ENCODE assay signal across 9 cellular contexts in the genomic region with DNA sequence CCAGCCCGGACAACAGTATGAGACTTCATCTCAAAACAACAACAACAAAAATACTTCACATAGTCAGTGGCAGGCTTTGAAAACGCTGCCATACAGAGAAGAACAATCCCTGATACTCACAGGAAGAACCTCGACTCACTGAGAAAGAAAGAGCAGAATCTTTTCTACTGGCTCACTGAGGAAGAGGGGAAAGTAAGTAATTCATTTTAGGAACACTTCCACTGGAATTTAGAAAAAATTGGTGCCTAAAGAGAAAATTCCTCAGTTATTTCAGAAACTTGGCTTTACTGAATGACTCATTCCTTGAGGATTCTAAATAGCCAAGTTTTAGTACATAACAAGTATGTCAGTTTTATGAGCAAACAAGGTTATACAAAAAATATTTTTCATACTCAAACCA.
DNase-seq lines count a peak whose midpoint lies in the region; TF ChIP-seq lines count a peak whose summit lies in the region.
"Had no signal": no experiment of that assay in that cellular context is flagged by ENCODE, and none has a peak within 500 bp of the region (broad histone marks: within the 10 kb centered on the region; RNA-seq: fewer than 3 reads in every experiment).

No MANE protein-coding gene starts in this region.

- H3K36me3 ChIP-seq in mucosa of rectum (ENCODE audit: control insufficient read depth in 2 of 2, insufficient read depth in 2 of 2, low read length in 2 of 2) = peaks cover 8 to 19% of the 10 kb centered on the region in 2 donors

- no peaks in the 10 kb centered on the region for H3K27me3 ChIP-seq in mucosa of rectum (ENCODE audit: control insufficient read depth in 2 of 2, insufficient read depth in 2 of 2, low read length in 2 of 2)

- TF ChIP-seq CTCF in astrocyte of the spinal cord (IDR thresholded peaks at IDR 0.05; ENCODE audit: low read depth, low read length) = no peak

- peaks cover 15 to 17% of the 10 kb centered on the region in 2 donors for H3K4me1 ChIP-seq in mucosa of rectum (ENCODE audit: control insufficient read depth in 2 of 2, insufficient read depth in 2 of 2, low read length in 2 of 2)

- DNase-seq in ACHN (peak; percentile 62), HCEC 1CT (peak; percentile 85), astrocyte of the spinal cord (ENCODE audit: low read depth, low spot score) (peak; percentile 65), ecto neural progenitor cell (ENCODE audit: low spot score) (no peak), NCI-H69 (lab: John Stamatoyannopoulos, UW) (no peak)
- no peak for DNase-seq in effector CD4-positive, alpha-beta T cell
- DNase-seq in activated T-cell treated with anti-CD3 and anti-CD28 coated beads, Interleukin-2, amount 50 U/mL, for 1 hour = no peak
- DNase-seq: activated effector memory CD4-positive, alpha-beta T cell treated with anti-CD3 and anti-CD28 coated beads, Interleukin-2, amount 50 U/mL, for 16 hours had no signal

- H3K4me3 ChIP-seq in astrocyte of the spinal cord (ENCODE audit: low read depth, low read length) (no peak overlapping the region), mucosa of rectum (ENCODE audit: low read length in 2 of 2) (no peak overlapping the region)

- peak overlapping the region in 1 of 2 donors; percentile 1 for H3K9ac ChIP-seq in mucosa of rectum (ENCODE audit: low read depth in 1 of 2, low read length in 2 of 2)

- in situ Hi-C loops in ACHN (cut with HindIII; ENCODE audit: low pct_ligation_motif_present, low pct_unique_long_range_greater_than_20kb, low sequenced_read_pairs) (no loop called here), astrocyte of the spinal cord (cut with HindIII; ENCODE audit: low sequenced_read_pairs) (no loop called here)

- H3K9me3 ChIP-seq in mucosa of rectum (ENCODE audit: control insufficient read depth in 2 of 2, low read length in 2 of 2) = no peaks in the 10 kb centered on the region

- peak overlapping the region; percentile 31 to 63 for H3K27ac ChIP-seq in mucosa of rectum (ENCODE audit: low read depth in 2 of 2, low read length in 2 of 2)

Comparison
In these comparisons a context has a peak if more than half of its experiments do, and no peak if none do; other contexts are left out.
1. DNase-seq: peak in ACHN (single experiment), HCEC 1CT (single experiment) and astrocyte of the spinal cord (single experiment); none in ecto neural progenitor cell (single experiment), effector CD4-positive, alpha-beta T cell (single experiment), activated T-cell treated with anti-CD3 and anti-CD28 coated beads, Interleukin-2, amount 50 U/mL, for 1 hour (single experiment) and NCI-H69 (single experiment).